In genomic region chr4:1291091-1291490, GRCh38 we compare ENCODE assay signal across 9 cellular contexts. TPM values are rescaled to one million over a fixed set of nuclear protein-coding genes. Genes with fewer than 3 reads are reported as not detected.
DNase-seq lines count a peak whose midpoint lies in the region; ATAC-seq, FAIRE-seq and TF ChIP-seq lines count a peak whose summit lies in the region.
"Had no signal": no experiment of that assay in that cellular context is flagged by ENCODE, and none has a peak within 500 bp of the region (broad histone marks: within the 10 kb centered on the region; RNA-seq: fewer than 3 reads in every experiment).

No MANE protein-coding gene starts in this region.

- CTCF ChIA-PET in activated CD8-positive, alpha-beta memory T cell treated with anti-CD3 and anti-CD28 coated beads, Interleukin-2, amount 10 ng/mL, durations not matched to agents 7 days and 5 days (lab: Charles Lee) = interaction anchor here (1.2 to 3.8 kb wide), 9 partner anchors 10 to 338 kb away, joined by 3 to 21 read pairs (median 5); partner anchors contain the start of gene UVSSA

- no peak for DNase-seq in activated CD8-positive, alpha-beta memory T cell treated with anti-CD3 and anti-CD28 coated beads, Interleukin-2, amount 10 ng/mL, durations not matched to agents 7 days and 5 days
- DNase-seq in activated CD8-positive, alpha-beta memory T cell treated with anti-CD3 and anti-CD28 coated beads, Interleukin-2, amount 50 U/mL, for 4 hours = no peak
- DNase-seq in activated T-helper 2 cell treated with anti-CD3 and anti-CD28 coated beads, Interferon-gamma antibody, Interleukin-2, Interleukin-4, amounts not matched to agents 10 μg/mL and 5 μg/mL and 100 μg/mL, durations not matched to agents 14 hours and 24 hours and 36 hours (ENCODE audit: low spot score) = no peak
- DNase-seq in keratinocyte (ENCODE audit: low read depth, low spot score) = no peak
- no peak for DNase-seq in stimulated activated CD4-positive, alpha-beta T cell treated with anti-CD3 and anti-CD28 coated beads, Interleukin-2, amount 100 ng/mL, for 48 hours
- no peak for DNase-seq in NCI-H345 (lab: John Stamatoyannopoulos, UW)
- DNase-seq: NCI-H1436 treated with DMSO at 0.1 percent for 48 hours had no signal

- H3K4me3 Mint-ChIP-seq in activated CD8-positive, alpha-beta memory T cell treated with anti-CD3 and anti-CD28 coated beads, Interleukin-2, amount 10 ng/mL, durations not matched to agents 7 days and 5 days = peak overlapping the region; percentile 88
- peak overlapping the region; percentile 97 for H3K4me3 Mint-ChIP-seq in activated T-helper 2 cell treated with anti-CD3 and anti-CD28 coated beads, Interferon-gamma antibody, Interleukin-2, Interleukin-4, amounts not matched to agents 10 μg/mL and 5 μg/mL and 100 μg/mL, durations not matched to agents 14 hours and 24 hours and 36 hours (ENCODE audit: low read depth)

- peaks cover 39% of the 10 kb centered on the region for H3K4me1 Mint-ChIP-seq in activated CD8-positive, alpha-beta memory T cell treated with anti-CD3 and anti-CD28 coated beads, Interleukin-2, amount 10 ng/mL, durations not matched to agents 7 days and 5 days
- peaks cover 23% of the 10 kb centered on the region for H3K4me1 Mint-ChIP-seq in activated T-helper 2 cell treated with anti-CD3 and anti-CD28 coated beads, Interferon-gamma antibody, Interleukin-2, Interleukin-4, amounts not matched to agents 10 μg/mL and 5 μg/mL and 100 μg/mL, durations not matched to agents 14 hours and 24 hours and 36 hours (ENCODE audit: low read depth)

- intact Hi-C loops in activated T-helper 2 cell treated with anti-CD3 and anti-CD28 coated beads, Interferon-gamma antibody, Interleukin-2, Interleukin-4, amounts not matched to agents 10 μg/mL and 5 μg/mL and 100 μg/mL, durations not matched to agents 14 hours and 24 hours and 36 hours (cut with micrococcal nuclease) = no loop called here

- peaks cover 60% of the 10 kb centered on the region for H3K79me2 ChIP-seq in keratinocyte (ENCODE audit: control insufficient read depth, insufficient read depth, low read length)

- H3K27ac Mint-ChIP-seq in activated CD8-positive, alpha-beta memory T cell treated with anti-CD3 and anti-CD28 coated beads, Interleukin-2, amount 10 ng/mL, durations not matched to agents 7 days and 5 days = peak overlapping the region; percentile 91
- H3K27ac Mint-ChIP-seq in activated T-helper 2 cell treated with anti-CD3 and anti-CD28 coated beads, Interferon-gamma antibody, Interleukin-2, Interleukin-4, amounts not matched to agents 10 μg/mL and 5 μg/mL and 100 μg/mL, durations not matched to agents 14 hours and 24 hours and 36 hours = peak overlapping the region; percentile 90

- peaks cover 10% of the 10 kb centered on the region for H4K20me1 ChIP-seq in keratinocyte (ENCODE audit: control insufficient read depth, extremely low read depth, insufficient read depth, low read length)

- FAIRE-seq in keratinocyte (lab: Jason Lieb, UNC) = no peak

- H3K27me3 Mint-ChIP-seq in activated CD8-positive, alpha-beta memory T cell treated with anti-CD3 and anti-CD28 coated beads, Interleukin-2, amount 10 ng/mL, durations not matched to agents 7 days and 5 days = no peaks in the 10 kb centered on the region
- H3K27me3 Mint-ChIP-seq in activated T-helper 2 cell treated with anti-CD3 and anti-CD28 coated beads, Interferon-gamma antibody, Interleukin-2, Interleukin-4, amounts not matched to agents 10 μg/mL and 5 μg/mL and 100 μg/mL, durations not matched to agents 14 hours and 24 hours and 36 hours (ENCODE audit: low read depth) = no peaks in the 10 kb centered on the region

- no peak for TF ChIP-seq CTCF in keratinocyte (optimal IDR thresholded peaks at IDR 0.05 in 1 of 3, IDR thresholded peaks at IDR 0.05 in 1 of 3, conservative IDR thresholded peaks at IDR 0.05 in 1 of 3; ENCODE audit: extremely low read depth in 1 of 3, insufficient read depth in 2 of 3, low read length in 3 of 3)

- H3K36me3 Mint-ChIP-seq in activated CD8-positive, alpha-beta memory T cell treated with anti-CD3 and anti-CD28 coated beads, Interleukin-2, amount 10 ng/mL, durations not matched to agents 7 days and 5 days = peaks cover 7% of the 10 kb centered on the region
- H3K36me3 Mint-ChIP-seq in activated T-helper 2 cell treated with anti-CD3 and anti-CD28 coated beads, Interferon-gamma antibody, Interleukin-2, Interleukin-4, amounts not matched to agents 10 μg/mL and 5 μg/mL and 100 μg/mL, durations not matched to agents 14 hours and 24 hours and 36 hours (ENCODE audit: low read depth) = peaks cover 10% of the 10 kb centered on the region

- H3K9me1 ChIP-seq in keratinocyte (ENCODE audit: control insufficient read depth, extremely low read depth, insufficient read depth, low read length) = no peaks in the 10 kb centered on the region

- no peak overlapping the region for H2AFZ ChIP-seq in keratinocyte (ENCODE audit: control insufficient read depth, low read length)

- dilution Hi-C loops in keratinocyte (cut with MboI; ENCODE audit: extremely low pct_ligation_motif_present, low sequenced_read_pairs) = no loop called here

- H3K4me3 ChIP-seq in keratinocyte (ENCODE audit: control insufficient read depth in 2 of 3, extremely low read depth in 1 of 3, insufficient read depth in 2 of 3, low read depth in 1 of 3, low read length in 3 of 3) (peak overlapping the region; percentile 78 to 83 (median 83)), thymus (ENCODE audit: low read length) (peak overlapping the region; percentile 99)

- H3K4me1 ChIP-seq in keratinocyte (ENCODE audit: control insufficient read depth, extremely low read depth, insufficient read depth, low read length) = peaks cover 23% of the 10 kb centered on the region
- H3K4me1 ChIP-seq in thymus (ENCODE audit: control insufficient read depth, insufficient read depth, low read length) = peaks cover 16% of the 10 kb centered on the region

- peak overlapping the region; percentile 67 for H3K27ac ChIP-seq in keratinocyte (ENCODE audit: control insufficient read depth, insufficient read depth, low read length)
- H3K27ac ChIP-seq in thymus (ENCODE audit: low read depth) = no peak overlapping the region

- H3K4me2 ChIP-seq in keratinocyte (ENCODE audit: control insufficient read depth, extremely low read depth, insufficient read depth, low read depth, low read length) = peak overlapping the region; percentile 89

- H3K9me3 ChIP-seq in keratinocyte (ENCODE audit: control insufficient read depth, low read depth, low read length) = no peaks in the 10 kb centered on the region
- H3K9me3 ChIP-seq in thymus (ENCODE audit: control insufficient read depth) = peaks cover 2% of the 10 kb centered on the region

- peaks cover 0 to 6% of the 10 kb centered on the region in 2 experiments for H3K36me3 ChIP-seq in keratinocyte (ENCODE audit: control insufficient read depth in 2 of 2, extremely low read depth in 1 of 2, insufficient read depth in 2 of 2, low read length in 2 of 2)
- peaks cover 3% of the 10 kb centered on the region for H3K36me3 ChIP-seq in thymus (ENCODE audit: control insufficient read depth, insufficient read depth)

- H3K27me3 ChIP-seq in keratinocyte (ENCODE audit: control insufficient read depth, extremely low read depth, insufficient read depth, low read length) (no peaks in the 10 kb centered on the region), thymus (ENCODE audit: control insufficient read depth, insufficient read depth) (no peaks in the 10 kb centered on the region)

- H3K9ac ChIP-seq in keratinocyte (ENCODE audit: control insufficient read depth, extremely low read depth, insufficient read depth, low read length) = peak overlapping the region; percentile 90

- H3K9me3 Mint-ChIP-seq in activated CD8-positive, alpha-beta memory T cell treated with anti-CD3 and anti-CD28 coated beads, Interleukin-2, amount 10 ng/mL, durations not matched to agents 7 days and 5 days (ENCODE audit: low read depth) = peaks cover 4% of the 10 kb centered on the region
- H3K9me3 Mint-ChIP-seq in activated T-helper 2 cell treated with anti-CD3 and anti-CD28 coated beads, Interferon-gamma antibody, Interleukin-2, Interleukin-4, amounts not matched to agents 10 μg/mL and 5 μg/mL and 100 μg/mL, durations not matched to agents 14 hours and 24 hours and 36 hours = peaks cover 9% of the 10 kb centered on the region

- no peak for ATAC-seq in activated CD8-positive, alpha-beta memory T cell treated with anti-CD3 and anti-CD28 coated beads, Interleukin-2, amount 10 ng/mL, durations not matched to agents 7 days and 5 days
- ATAC-seq in HG02981 (IDR thresholded peaks at IDR 0.05; ENCODE audit: unreplicated experiment) = no peak

- 86% methylated on average over 9 of the region's 9 CpGs for whole genome bisulfite sequencing in thymus

RNA-seq across cellular contexts. Expression of gene MAEA, which starts 1.4 kb away (rescaled TPM):
- 10 to 100 TPM; 63.9 to 70.0 TPM for total RNA-seq in activated CD8-positive, alpha-beta memory T cell treated with anti-CD3 and anti-CD28 coated beads, Interleukin-2, amount 10 ng/mL, durations not matched to agents 7 days and 5 days
- total RNA-seq in activated T-helper 2 cell treated with anti-CD3 and anti-CD28 coated beads, Interferon-gamma antibody, Interleukin-2, Interleukin-4, amounts not matched to agents 10 μg/mL and 5 μg/mL and 100 μg/mL, durations not matched to agents 14 hours and 24 hours and 36 hours = 59.2 and 62.8 TPM in 2 replicates
- 89.7 to 106 TPM (median 106 TPM) in 3 replicates for polyA plus RNA-seq in keratinocyte
- polyA plus RNA-seq in keratinocyte (2011; ENCODE audit: low read depth) = 73.2 TPM
- polyA plus RNA-seq in keratinocyte (2011; cell fraction: cytosol; rRNA removed) = 61.8 and 93.8 TPM in 2 replicates
- polyA plus RNA-seq in keratinocyte (2011; cell fraction: nucleus; rRNA removed) = 139 and 153 TPM in 2 replicates
- 47.3 and 90.6 TPM in 2 replicates for polyA plus RNA-seq in keratinocyte (2012; ENCODE audit: low replicate concordance)
- polyA minus RNA-seq in keratinocyte = 54.2 to 174 TPM (median 60.2 TPM) in 3 replicates
- polyA minus RNA-seq in keratinocyte (2011; cell fraction: cytosol; rRNA and poly(A)+ RNA removed) = 148 TPM
- polyA minus RNA-seq in keratinocyte (2011; cell fraction: nucleus; rRNA and poly(A)+ RNA removed) = 90.4 and 91.3 TPM in 2 replicates
- 113 TPM for polyA plus RNA-seq in thymus

RNA-seq across cellular contexts. Expression of gene CTBP1, which starts 42.2 kb away (rescaled TPM):
- 100 to 1,000 TPM; 193 to 250 TPM for total RNA-seq in activated CD8-positive, alpha-beta memory T cell treated with anti-CD3 and anti-CD28 coated beads, Interleukin-2, amount 10 ng/mL, durations not matched to agents 7 days and 5 days
- 194 and 195 TPM in 2 replicates for total RNA-seq in activated T-helper 2 cell treated with anti-CD3 and anti-CD28 coated beads, Interferon-gamma antibody, Interleukin-2, Interleukin-4, amounts not matched to agents 10 μg/mL and 5 μg/mL and 100 μg/mL, durations not matched to agents 14 hours and 24 hours and 36 hours
- polyA plus RNA-seq in keratinocyte (46.9 to 74.5 TPM (median 71.9 TPM) in 3 replicates), thymus (188 TPM)
- 40.9 TPM for polyA plus RNA-seq in keratinocyte (2011; ENCODE audit: low read depth)
- polyA plus RNA-seq in keratinocyte (2011; cell fraction: cytosol; rRNA removed) = 41.4 and 91.5 TPM in 2 replicates
- 79.7 and 151 TPM in 2 replicates for polyA plus RNA-seq in keratinocyte (2011; cell fraction: nucleus; rRNA removed)
- polyA plus RNA-seq in keratinocyte (2012; ENCODE audit: low replicate concordance) = 65.1 and 86.5 TPM in 2 replicates
- 70.2 to 117 TPM (median 93.3 TPM) in 3 replicates for polyA minus RNA-seq in keratinocyte
- 250 TPM for polyA minus RNA-seq in keratinocyte (2011; cell fraction: cytosol; rRNA and poly(A)+ RNA removed)
- polyA minus RNA-seq in keratinocyte (2011; cell fraction: nucleus; rRNA and poly(A)+ RNA removed) = 68.6 and 73.2 TPM in 2 replicates

RNA-seq across cellular contexts. Expression of gene UVSSA, which starts 55.9 kb away (rescaled TPM):
- 10 to 100 TPM; 18.2 to 25.2 TPM for total RNA-seq in activated CD8-positive, alpha-beta memory T cell treated with anti-CD3 and anti-CD28 coated beads, Interleukin-2, amount 10 ng/mL, durations not matched to agents 7 days and 5 days
- total RNA-seq in activated T-helper 2 cell treated with anti-CD3 and anti-CD28 coated beads, Interferon-gamma antibody, Interleukin-2, Interleukin-4, amounts not matched to agents 10 μg/mL and 5 μg/mL and 100 μg/mL, durations not matched to agents 14 hours and 24 hours and 36 hours = 23.3 and 23.5 TPM in 2 replicates
- 4.3 to 6.2 TPM (median 4.7 TPM) in 3 replicates for polyA plus RNA-seq in keratinocyte
- 2.1 TPM for polyA plus RNA-seq in keratinocyte (2011; ENCODE audit: low read depth)
- 2.9 and 4.5 TPM in 2 replicates for polyA plus RNA-seq in keratinocyte (2011; cell fraction: cytosol; rRNA removed)
- polyA plus RNA-seq in keratinocyte (2011; cell fraction: nucleus; rRNA removed) = 22.8 and 31.7 TPM in 2 replicates
- polyA plus RNA-seq in keratinocyte (2012; ENCODE audit: low replicate concordance) = 5.5 and 6.2 TPM in 2 replicates
- polyA minus RNA-seq in keratinocyte = 8.6 to 12.1 TPM (median 10.3 TPM) in 3 replicates
- 6.7 TPM for polyA minus RNA-seq in keratinocyte (2011; cell fraction: cytosol; rRNA and poly(A)+ RNA removed)
- 15.9 and 20.5 TPM in 2 replicates for polyA minus RNA-seq in keratinocyte (2011; cell fraction: nucleus; rRNA and poly(A)+ RNA removed)
- polyA plus RNA-seq in thymus = 15.4 TPM
